30 cellular contexts compared by ENCODE assay signal in the genomic region with DNA sequence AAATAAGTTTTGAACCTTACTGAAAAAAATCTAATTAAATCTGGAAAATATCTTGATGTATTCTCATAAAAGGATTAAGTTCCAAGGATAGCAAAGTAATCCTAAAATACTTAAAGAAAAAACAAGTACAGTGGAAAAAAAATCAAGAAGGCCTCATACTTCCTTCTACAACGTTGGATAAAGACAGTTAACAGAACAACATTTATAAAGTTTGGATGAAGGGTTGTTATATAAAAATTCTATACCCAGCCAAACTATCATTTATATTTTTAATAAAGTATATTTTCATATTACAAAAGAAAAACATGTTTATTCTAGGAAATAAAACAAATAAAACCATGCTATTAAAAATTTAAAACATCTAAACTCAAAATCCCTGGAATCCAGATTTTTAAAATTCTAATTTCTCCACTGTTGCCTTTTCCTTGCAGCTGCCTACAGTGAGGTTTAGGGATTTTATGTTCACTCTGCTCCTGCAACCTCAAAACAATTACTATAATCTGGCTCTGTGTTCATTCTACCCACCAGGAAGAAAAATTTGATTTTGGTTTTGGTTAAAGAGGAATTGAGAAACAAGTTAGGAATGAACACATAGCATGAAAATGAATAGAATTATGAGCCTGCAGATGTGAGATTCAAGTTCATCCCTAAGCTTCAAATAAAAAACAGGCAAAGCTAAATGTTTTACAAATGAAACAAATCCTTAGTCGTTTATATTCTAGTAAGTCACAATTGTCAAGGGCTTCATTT.
"Had no signal": no experiment of that assay in that cellular context is flagged by ENCODE, and none has a peak within 500 bp of the region (broad histone marks: within the 10 kb centered on the region; RNA-seq: fewer than 3 reads in every experiment).

No MANE protein-coding gene starts in this region.

- H3K4me1 Mint-ChIP-seq: nephron progenitor cell; stimulated activated effector memory CD8-positive, alpha-beta T cell treated with anti-CD3 and anti-CD28 coated beads, Interleukin-12 subunit alpha, Interleukin-12 subunit beta, amount 100 ng/mL, for 72 hours had no signal

- H3K4me3 ChIP-seq: coronary artery, esophagus squamous epithelium, lower lobe of right lung, ovary, psoas muscle, smooth muscle cell, stomach, thyroid gland, vagina had no signal

- H3K9me3 ChIP-seq: ovary, thyroid gland, vagina had no signal

- H3K4me3 Mint-ChIP-seq: naive thymus-derived CD8-positive, alpha-beta T cell; nephron progenitor cell; stimulated activated effector memory CD8-positive, alpha-beta T cell treated with anti-CD3 and anti-CD28 coated beads, Interleukin-12 subunit alpha, Interleukin-12 subunit beta, amount 100 ng/mL, for 72 hours had no signal

- H3K27ac Mint-ChIP-seq: immature natural killer cell; naive thymus-derived CD8-positive, alpha-beta T cell; nephron progenitor cell; stimulated activated effector memory CD8-positive, alpha-beta T cell treated with anti-CD3 and anti-CD28 coated beads, Interleukin-12 subunit alpha, Interleukin-12 subunit beta, amount 100 ng/mL, for 72 hours had no signal

- H3K4me1 ChIP-seq: esophagus squamous epithelium, foreskin keratinocyte, lower lobe of right lung, psoas muscle, stomach, thyroid gland, vagina had no signal

- H3K27ac ChIP-seq: coronary artery, esophagus squamous epithelium, foreskin keratinocyte, lower lobe of right lung, ovary, psoas muscle, stomach, thyroid gland, vagina had no signal

- H3K4me2 ChIP-seq: smooth muscle cell had no signal

- H3K27me3 ChIP-seq: esophagus squamous epithelium, ovary, stomach, thyroid gland, vagina had no signal

- H3K36me3 Mint-ChIP-seq: stimulated activated effector memory CD8-positive, alpha-beta T cell treated with anti-CD3 and anti-CD28 coated beads, Interleukin-12 subunit alpha, Interleukin-12 subunit beta, amount 100 ng/mL, for 72 hours had no signal

- DNase-seq: dermis blood vessel endothelial cell; effector memory CD4-positive, alpha-beta T cell; erythroblast; esophagus squamous epithelium; foreskin keratinocyte; hypothalamus; immature natural killer cell; islet precursor cell; kidney glomerular epithelial cell; left colon; left ventricle myocardium superior; lower lobe of right lung; naive thymus-derived CD8-positive, alpha-beta T cell; nephron progenitor cell; nucleus accumbens; ovary; posterior cingulate gyrus; psoas muscle; right cardiac atrium; stimulated activated CD4-positive, alpha-beta T cell treated with anti-CD3 and anti-CD28 coated beads, Interleukin-12 subunit alpha, Interleukin-12 subunit beta, amount 100 ng/mL, for 4 hours; stimulated activated CD4-positive, alpha-beta T cell treated with anti-CD3 and anti-CD28 coated beads, Interleukin-2, amount 100 ng/mL, for 24 hours; stimulated activated CD4-positive, alpha-beta T cell treated with anti-CD3 and anti-CD28 coated beads, Interleukin-4, amount 100 ng/mL, for 24 hours; stimulated activated naive CD4-positive, alpha-beta T cell treated with Interleukin-2 at 50 U/mL for 16 hours; stomach; thyroid gland; trophoblast cell had no signal

- H3K36me3 ChIP-seq: esophagus squamous epithelium, lower lobe of right lung, ovary, stomach, thyroid gland, vagina had no signal

- ATAC-seq: foreskin keratinocyte; left colon; left ventricle myocardium superior; lower lobe of right lung; naive thymus-derived CD8-positive, alpha-beta T cell; psoas muscle; right cardiac atrium; stimulated activated effector memory CD8-positive, alpha-beta T cell treated with anti-CD3 and anti-CD28 coated beads, Interleukin-12 subunit alpha, Interleukin-12 subunit beta, amount 100 ng/mL, for 72 hours had no signal
